ENCODE assay signal across 12 cellular contexts in genomic region chr22:20422965-20423635, GRCh38. TPM values are rescaled to one million over a fixed set of nuclear protein-coding genes. Genes with fewer than 3 reads are reported as not detected.
DNase-seq lines count a peak whose midpoint lies in the region; ATAC-seq and TF ChIP-seq lines count a peak whose summit lies in the region.
"Had no signal": no experiment of that assay in that cellular context is flagged by ENCODE, and none has a peak within 500 bp of the region (broad histone marks: within the 10 kb centered on the region; RNA-seq: fewer than 3 reads in every experiment).

No MANE protein-coding gene starts in this region.

- H2BK120ac ChIP-seq in trophoblast cell (ENCODE audit: insufficient read depth, low read length, poor library complexity) = no peak overlapping the region

- POLR2A ChIA-PET in HEK293T (lab: Yijun Ruan, JAX) = no interaction called here

- H3K27ac ChIP-seq in left ventricle myocardium inferior (replicated peaks) = peak overlapping the region; percentile 69
- H3K27ac ChIP-seq in trophoblast cell (ENCODE audit: low read depth, low read length) = no peak overlapping the region
- H3K27ac ChIP-seq: parathyroid adenoma had no signal

- peak overlapping the region; percentile 27 for H3K9ac ChIP-seq in adipocyte (ENCODE audit: low read length)
- H3K9ac ChIP-seq in trophoblast cell (ENCODE audit: low read length) = no peak overlapping the region
- H3K9ac ChIP-seq: parathyroid adenoma had no signal

- TF ChIP-seq CTCF in AG10803 (conservative IDR thresholded peaks at IDR 0.05; ENCODE audit: low read length) (no peak), left ventricle myocardium inferior (IDR thresholded peaks at IDR 0.05; ENCODE audit: borderline replicate concordance) (no peak)

- H4K8ac ChIP-seq in trophoblast cell (ENCODE audit: low read depth, low read length) = no peak overlapping the region

- H3K36me3 ChIP-seq in adipocyte (ENCODE audit: control insufficient read depth, insufficient read depth, low read length, severe bottlenecking) = peaks cover 16% of the 10 kb centered on the region
- H3K36me3 ChIP-seq in left ventricle myocardium inferior = no peaks in the 10 kb centered on the region
- peaks cover 24 to 36% of the 10 kb centered on the region in 2 experiments for H3K36me3 ChIP-seq in trophoblast cell (ENCODE audit: control insufficient read depth in 1 of 2, insufficient read depth in 2 of 2, low read length in 2 of 2)

- no peak overlapping the region for H2AFZ ChIP-seq in trophoblast cell (ENCODE audit: insufficient read depth, low read length, poor library complexity)
- H2AFZ ChIP-seq: parathyroid adenoma had no signal

- CTCF ChIA-PET in HEK293T (lab: Yijun Ruan, JAX) = no interaction called here

- H3K4me1 Mint-ChIP-seq in stimulated activated naive B cell treated with anti-CD40 and anti-IgM and Interleukin-4, amounts not matched to agents 10 μg/mL and 1 μg/mL and 100 μg/mL, for 72 hours = peaks cover 5 to 13% of the 10 kb centered on the region in 2 donors

- no peak overlapping the region for H3K4ac ChIP-seq in trophoblast cell (ENCODE audit: low read depth, low read length)

- intact Hi-C loops in left ventricle myocardium inferior (cut with micrococcal nuclease) = no loop called here

- no peaks in the 10 kb centered on the region for H3K9me3 ChIP-seq in adipocyte (ENCODE audit: control insufficient read depth, low read length)
- H3K9me3 ChIP-seq in left ventricle myocardium inferior (replicated peaks) = no peaks in the 10 kb centered on the region
- peaks cover 2% of the 10 kb centered on the region for H3K9me3 ChIP-seq in trophoblast cell (ENCODE audit: insufficient read depth, low read depth, low read length)

- H4K12ac ChIP-seq in trophoblast cell (ENCODE audit: low read depth, low read length) = peak overlapping the region; percentile 16

- no peak overlapping the region for H3K4me2 ChIP-seq in trophoblast cell (ENCODE audit: low read length)

- H2AK5ac ChIP-seq in trophoblast cell (ENCODE audit: low read length) = peak overlapping the region; percentile 6

- H2BK5ac ChIP-seq in trophoblast cell (ENCODE audit: low read depth, low read length, poor library complexity) = no peak overlapping the region

- no peaks in the 10 kb centered on the region for H3K27me3 ChIP-seq in adipocyte (replicated peaks; ENCODE audit: control insufficient read depth, insufficient read depth, low read length)
- no peaks in the 10 kb centered on the region for H3K27me3 ChIP-seq in left ventricle myocardium inferior (ENCODE audit: low read depth)
- H3K27me3 ChIP-seq in trophoblast cell (ENCODE audit: insufficient read depth, low read length) = no peaks in the 10 kb centered on the region
- H3K27me3 ChIP-seq: cardiac muscle cell had no signal

- H3K27ac Mint-ChIP-seq in stimulated activated naive B cell treated with anti-CD40 and anti-IgM and Interleukin-4, amounts not matched to agents 10 μg/mL and 1 μg/mL and 100 μg/mL, for 72 hours = no peak overlapping the region

- no peak overlapping the region for H3K18ac ChIP-seq in trophoblast cell (ENCODE audit: low read length)

- no peaks in the 10 kb centered on the region for H3K36me3 Mint-ChIP-seq in stimulated activated naive B cell treated with anti-CD40 and anti-IgM and Interleukin-4, amounts not matched to agents 10 μg/mL and 1 μg/mL and 100 μg/mL, for 72 hours

- no peak for ATAC-seq in stimulated activated naive B cell treated with anti-CD40 and anti-IgM and Interleukin-4, amounts not matched to agents 10 μg/mL and 1 μg/mL and 100 μg/mL, for 72 hours (replicated peaks)

- peaks cover 18 to 40% of the 10 kb centered on the region in 2 donors for H3K27me3 Mint-ChIP-seq in stimulated activated naive B cell treated with anti-CD40 and anti-IgM and Interleukin-4, amounts not matched to agents 10 μg/mL and 1 μg/mL and 100 μg/mL, for 72 hours

- WGBS in trophoblast cell (ENCODE audit: extremely low coverage, insufficient coverage, insufficient read length) = no CpG with 5 or more reads among the region's 15 CpGs

- H3K79me2 ChIP-seq in trophoblast cell (ENCODE audit: control insufficient read depth, insufficient read depth, low read length, poor library complexity) = peaks cover 2% of the 10 kb centered on the region
- H3K79me2 ChIP-seq: parathyroid adenoma had no signal

- no peak overlapping the region for H3K4me3 Mint-ChIP-seq in stimulated activated naive B cell treated with anti-CD40 and anti-IgM and Interleukin-4, amounts not matched to agents 10 μg/mL and 1 μg/mL and 100 μg/mL, for 72 hours

- peaks cover 19% of the 10 kb centered on the region for H3K4me1 ChIP-seq in adipocyte (ENCODE audit: control insufficient read depth, insufficient read depth, low read length)
- H3K4me1 ChIP-seq in left ventricle myocardium inferior = peaks cover 41% of the 10 kb centered on the region
- peaks cover 4 to 6% of the 10 kb centered on the region in 2 experiments for H3K4me1 ChIP-seq in trophoblast cell (ENCODE audit: control insufficient read depth in 1 of 2, insufficient read depth in 2 of 2, low read length in 2 of 2)
- H3K4me1 ChIP-seq: parathyroid adenoma had no signal

- no peaks in the 10 kb centered on the region for H3K9me3 Mint-ChIP-seq in stimulated activated naive B cell treated with anti-CD40 and anti-IgM and Interleukin-4, amounts not matched to agents 10 μg/mL and 1 μg/mL and 100 μg/mL, for 72 hours

- peaks cover 3% of the 10 kb centered on the region for H3K79me1 ChIP-seq in trophoblast cell (ENCODE audit: low read length)

- H3K14ac ChIP-seq in trophoblast cell (ENCODE audit: low read length) = no peak overlapping the region

- DNase-seq in AG10803 (ENCODE audit: low read depth) (peak; percentile 87), adipocyte (ENCODE audit: low read depth) (peak; percentile 52), left ventricle myocardium inferior (peak; percentile 80), trophoblast cell (no peak), cerebellum (ENCODE audit: low spot score) (no peak), HEK293T (ENCODE audit: extremely low spot score) (no peak)
- DNase-seq in stimulated activated naive B cell treated with anti-CD40 and anti-IgM and Interleukin-4, amounts not matched to agents 10 μg/mL and 1 μg/mL and 100 μg/mL, for 72 hours = no peak
- DNase-seq in activated CD4-positive, alpha-beta T cell treated with anti-CD3 and anti-CD28 coated beads, Interleukin-2, amount 50 U/mL, for 4 hours = no peak
- DNase-seq: AML-193, NCI-H345 had no signal

- H4K91ac ChIP-seq in trophoblast cell (ENCODE audit: low read depth, low read length) = no peak overlapping the region

- H3K23ac ChIP-seq in trophoblast cell (ENCODE audit: low read length) = no peak overlapping the region

- H2BK12ac ChIP-seq in trophoblast cell (ENCODE audit: low read length) = no peak overlapping the region

- H3K4me3 ChIP-seq in AG10803 (ENCODE audit: low read length) (peak overlapping the region; percentile 1; the same call in 1 of the 2 replicates), adipocyte (ENCODE audit: low read length) (no peak overlapping the region), left ventricle myocardium inferior (no peak overlapping the region), trophoblast cell (ENCODE audit: low read depth, low read length) (no peak overlapping the region)
- H3K4me3 ChIP-seq: cardiac muscle cell had no signal

TF ChIP-seq in HEK293T, 16 proteins besides CTCF, POLR2A, EP300 and RAD21:
- no peak for TF ChIP-seq FOXM1 (IDR thresholded peaks at IDR 0.05; ENCODE audit: borderline replicate concordance)

RNA-seq across cellular contexts. Expression of gene SCARF2, which starts 14.5 kb away (rescaled TPM):
- 3.1 TPM for total RNA-seq in left ventricle myocardium inferior
- polyA plus RNA-seq in trophoblast cell (2013) = 11.7 and 12.2 TPM in 2 replicates
- 3.2 TPM for total RNA-seq in cerebellum

RNA-seq across cellular contexts. Expression of gene ZNF74, which starts 29.1 kb away (rescaled TPM):
- total RNA-seq in left ventricle myocardium inferior (5.0 TPM), cerebellum (31.8 TPM)
- 7.3 and 7.6 TPM in 2 replicates for polyA plus RNA-seq in trophoblast cell (2013)

Comparison
In these comparisons a context has a peak if more than half of its experiments do, and no peak if none do; other contexts are left out.
1. DNase-seq: peak in AG10803 (single experiment), adipocyte (single experiment) and left ventricle myocardium inferior (single experiment); none in trophoblast cell (0 of 2), cerebellum (single experiment), stimulated activated naive B cell treated with anti-CD40 and anti-IgM and Interleukin-4, amounts not matched to agents 10 μg/mL and 1 μg/mL and 100 μg/mL, for 72 hours (single experiment), HEK293T (single experiment) and activated CD4-positive, alpha-beta T cell treated with anti-CD3 and anti-CD28 coated beads, Interleukin-2, amount 50 U/mL, for 4 hours (0 of 2).